In the genomic region with DNA sequence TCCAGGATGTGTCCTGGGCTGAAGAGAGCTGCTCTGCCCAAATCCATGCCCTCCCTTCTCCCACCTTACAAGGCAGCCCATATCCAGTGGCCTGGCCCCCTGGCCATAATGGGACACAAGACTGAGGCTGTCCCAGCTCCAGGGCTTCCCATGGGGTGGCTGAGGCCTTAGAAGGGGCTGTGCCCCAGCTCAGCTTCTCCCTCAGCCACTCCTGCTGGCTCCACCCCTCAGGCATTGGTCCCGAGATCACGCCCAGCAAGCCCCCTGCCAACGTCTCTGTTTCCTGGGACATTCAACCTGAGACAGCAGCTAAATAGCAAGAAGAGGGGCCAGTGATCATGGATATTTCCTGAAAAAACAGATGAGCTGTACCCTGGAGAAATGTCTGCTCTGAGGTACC, we compare ENCODE assay signal across 16 cellular contexts. TPM values are rescaled to one million over a fixed set of nuclear protein-coding genes. Genes with fewer than 3 reads are reported as not detected.
A peak's percentile ranks its signal among the peaks of the same experiment; 100 is the strongest.
DNase-seq lines count a peak whose midpoint lies in the region; ATAC-seq, FAIRE-seq and TF ChIP-seq lines count a peak whose summit lies in the region.
"Had no signal": no experiment of that assay in that cellular context is flagged by ENCODE, and none has a peak within 500 bp of the region (broad histone marks: within the 10 kb centered on the region; RNA-seq: fewer than 3 reads in every experiment).

No MANE protein-coding gene starts in this region.

- peaks cover 30% of the 10 kb centered on the region for H3K4me1 Mint-ChIP-seq in activated CD8-positive, alpha-beta T cell treated with anti-CD3 and anti-CD28 coated beads, Interleukin-2, amount 10 ng/mL, durations not matched to agents 7 days and 5 days (ENCODE audit: low read depth)
- peaks cover 28% of the 10 kb centered on the region for H3K4me1 Mint-ChIP-seq in activated CD8-positive, alpha-beta T cell treated with anti-CD3 and anti-CD28 coated beads for 36 hours (ENCODE audit: low read depth)
- peaks cover 20% of the 10 kb centered on the region for H3K4me1 Mint-ChIP-seq in T-helper 17 cell

- no peak for TF ChIP-seq RAD21 in H1 (IDR thresholded peaks at IDR 0.05 in 1 of 2, conservative IDR thresholded peaks at IDR 0.05 in 1 of 2; ENCODE audit: low read depth in 2 of 2, low read length in 2 of 2)

- H3K9me3 Mint-ChIP-seq in activated CD8-positive, alpha-beta T cell treated with anti-CD3 and anti-CD28 coated beads, Interleukin-2, amount 10 ng/mL, durations not matched to agents 7 days and 5 days (ENCODE audit: insufficient read depth) = no peaks in the 10 kb centered on the region
- H3K9me3 Mint-ChIP-seq in activated CD8-positive, alpha-beta T cell treated with anti-CD3 and anti-CD28 coated beads for 36 hours = no peaks in the 10 kb centered on the region
- H3K9me3 Mint-ChIP-seq: CD4-positive, alpha-beta T cell; HFFc6 had no signal

- H3K27me3 Mint-ChIP-seq in activated CD8-positive, alpha-beta T cell treated with anti-CD3 and anti-CD28 coated beads, Interleukin-2, amount 10 ng/mL, durations not matched to agents 7 days and 5 days (ENCODE audit: low read depth) = peaks cover 6% of the 10 kb centered on the region
- peaks cover 11% of the 10 kb centered on the region for H3K27me3 Mint-ChIP-seq in activated CD8-positive, alpha-beta T cell treated with anti-CD3 and anti-CD28 coated beads for 36 hours
- peaks cover 27% of the 10 kb centered on the region for H3K27me3 Mint-ChIP-seq in T-helper 17 cell

- H2AK5ac ChIP-seq in H1 (ENCODE audit: low read depth, low read length) = no peak overlapping the region

- H3K9ac ChIP-seq in BLaER1 (no peak overlapping the region), H1 (replicated peaks in 1 of 4; ENCODE audit: extremely low read depth in 1 of 4, low read depth in 3 of 4, low read length in 3 of 4) (no peak overlapping the region)

- no peak overlapping the region for H3K4me3 Mint-ChIP-seq in activated CD8-positive, alpha-beta T cell treated with anti-CD3 and anti-CD28 coated beads, Interleukin-2, amount 10 ng/mL, durations not matched to agents 7 days and 5 days
- no peak overlapping the region for H3K4me3 Mint-ChIP-seq in activated CD8-positive, alpha-beta T cell treated with anti-CD3 and anti-CD28 coated beads for 36 hours
- H3K4me3 Mint-ChIP-seq in T-helper 17 cell = no peak overlapping the region
- H3K4me3 Mint-ChIP-seq: CD4-positive, alpha-beta T cell had no signal

- H3K27ac ChIP-seq in BLaER1 = no peak overlapping the region
- no peak overlapping the region for H3K27ac ChIP-seq in HEK293 (ENCODE audit: extremely low read depth, low read depth, low read length)
- H3K27ac ChIP-seq in H1 (ENCODE audit: low read depth, low read length) = no peak overlapping the region

- H4K5ac ChIP-seq in H1 (ENCODE audit: insufficient read length, low read depth, low read length) = no peak overlapping the region

- H3K4me2 ChIP-seq in BLaER1 (peak overlapping the region; percentile 10; the same call in 1 of the 2 replicates), H1 (ENCODE audit: insufficient read depth in 1 of 2, low read depth in 2 of 2, low read length in 2 of 2) (no peak overlapping the region; a peak in 2 of 4 replicates)

- H3K9me3 ChIP-seq in BLaER1 = no peaks in the 10 kb centered on the region
- H3K9me3 ChIP-seq in HEK293 (ENCODE audit: control insufficient read depth, insufficient read depth, low read depth, low read length) = no peaks in the 10 kb centered on the region
- no peaks in the 10 kb centered on the region for H3K9me3 ChIP-seq in H1 (ENCODE audit: insufficient read depth in 2 of 2, low read depth in 1 of 2, low read length in 1 of 2)
- no peaks in the 10 kb centered on the region for H3K9me3 ChIP-seq in T-helper 17 cell (ENCODE audit: control insufficient read depth, low read length, poor library complexity, severe bottlenecking)
- H3K9me3 ChIP-seq: HAP-1 had no signal

- no peaks in the 10 kb centered on the region for H3K79me2 ChIP-seq in H1 (ENCODE audit: control insufficient read depth in 1 of 2, insufficient read depth in 2 of 2, low read length in 2 of 2)

- H3K23ac ChIP-seq in H1 (ENCODE audit: insufficient read length) = no peak overlapping the region

- H2AFZ ChIP-seq in H1 (ENCODE audit: low read length) = peak overlapping the region; percentile 79

- H3K4ac ChIP-seq in H1 (replicated peaks; ENCODE audit: insufficient read length, low read depth, low read length) = no peak overlapping the region

- CTCF ChIA-PET in activated CD8-positive, alpha-beta T cell treated with anti-CD3 and anti-CD28 coated beads, Interleukin-2, amount 10 ng/mL, durations not matched to agents 7 days and 5 days (lab: Charles Lee) = interaction anchor here (0.7 to 10.7 kb wide), 9 partner anchors 8 to 254 kb away, joined by 3 to 199 read pairs (median 4); a partner anchor contains a TSS
- CTCF ChIA-PET in activated CD8-positive, alpha-beta T cell treated with anti-CD3 and anti-CD28 coated beads for 36 hours (lab: Charles Lee) = interaction anchor here (1.0 to 11.7 kb wide), 12 partner anchors 8 to 254 kb away, joined by 3 to 270 read pairs (median 5); a partner anchor contains a TSS
- CTCF ChIA-PET in HEK293 (lab: Yijun Ruan, JAX) = interaction anchor here (1.1 to 20.6 kb wide), 10 partner anchors 9 to 254 kb away, joined by 3 to 357 read pairs (median 12); a partner anchor contains a TSS
- CTCF ChIA-PET in H1 (lab: Charles Lee; ENCODE audit: partially characterized antibody) = interaction anchor here (0.7 to 21.9 kb wide), 17 partner anchors 10 to 170 kb away, joined by 3 to 579 read pairs (median 4); a partner anchor contains a TSS

- POLR2A ChIA-PET in activated CD8-positive, alpha-beta T cell treated with anti-CD3 and anti-CD28 coated beads, Interleukin-2, amount 10 ng/mL, durations not matched to agents 7 days and 5 days (lab: Charles Lee) = interaction anchor here (0.9 to 2.3 kb wide), 4 partner anchors 19 to 163 kb away, joined by 3 to 6 read pairs (median 4); no protein-coding TSS in a partner anchor
- POLR2A ChIA-PET in activated CD8-positive, alpha-beta T cell treated with anti-CD3 and anti-CD28 coated beads for 36 hours (lab: Charles Lee) = interaction anchor here (0.8 to 2.8 kb wide), 8 partner anchors 19 to 146 kb away, joined by 3 to 12 read pairs (median 4); a partner anchor contains a TSS
- POLR2A ChIA-PET in HEK293 (lab: Yijun Ruan, JAX) (interaction anchor here (1.6 kb wide), 1 partner anchor 72 kb away, joined by 4 read pairs; a partner anchor contains a TSS), H1 (lab: Charles Lee; ENCODE audit: partially characterized antibody) (interaction anchor here (0.8 to 1.2 kb wide), 4 partner anchors 51 to 253 kb away, joined by 3 to 4 read pairs (median 3); no protein-coding TSS in a partner anchor)

- peaks cover 14% of the 10 kb centered on the region for H4K20me1 ChIP-seq in BLaER1
- no peaks in the 10 kb centered on the region for H4K20me1 ChIP-seq in H1 (replicated peaks in 1 of 2; ENCODE audit: control insufficient read depth in 1 of 2, insufficient read depth in 2 of 2, low read length in 2 of 2)

- H4K8ac ChIP-seq in H1 (ENCODE audit: extremely low read depth, insufficient read depth, low read length) = no peak overlapping the region

- FAIRE-seq in H1 (lab: Jason Lieb, UNC) = no peak

- H3K79me1 ChIP-seq in H1 (ENCODE audit: low read depth, low read length) = no peaks in the 10 kb centered on the region

- H3K18ac ChIP-seq in H1 (ENCODE audit: extremely low read depth, low read length) = no peak overlapping the region

- H3K27ac Mint-ChIP-seq in activated CD8-positive, alpha-beta T cell treated with anti-CD3 and anti-CD28 coated beads, Interleukin-2, amount 10 ng/mL, durations not matched to agents 7 days and 5 days = peak overlapping the region; percentile 23
- no peak overlapping the region for H3K27ac Mint-ChIP-seq in activated CD8-positive, alpha-beta T cell treated with anti-CD3 and anti-CD28 coated beads for 36 hours
- no peak overlapping the region for H3K27ac Mint-ChIP-seq in T-helper 17 cell
- H3K27ac Mint-ChIP-seq: CD4-positive, alpha-beta T cell; HFFc6 had no signal

- no peak overlapping the region for H3K56ac ChIP-seq in H1 (replicated peaks; ENCODE audit: insufficient read length, low read depth, low read length)

- H2BK120ac ChIP-seq in H1 (replicated peaks; ENCODE audit: low read depth, low read length) = no peak overlapping the region

- no peak for TF ChIP-seq POLR2A in H1 (IDR thresholded peaks at IDR 0.05; ENCODE audit: control extremely low read depth in 1 of 2, low read depth in 2 of 2, low read length in 2 of 2)

- H2BK12ac ChIP-seq in H1 (ENCODE audit: low read depth, low read length) = no peak overlapping the region

- peak overlapping the region; percentile 92; the same call in 1 of the 2 replicates for H2BK15ac ChIP-seq in H1 (ENCODE audit: low read length)

- H3K4me3 ChIP-seq in BLaER1 (no peak overlapping the region), HEK293 (ENCODE audit: low read depth, low read length) (no peak overlapping the region), H1 (ENCODE audit: extremely low read depth in 1 of 4, insufficient read depth in 2 of 4, low read depth in 3 of 4, low read length in 4 of 4) (no peak overlapping the region)
- H3K4me3 ChIP-seq: HAP-1 had no signal

- H3K27me3 ChIP-seq in BLaER1 (no peaks in the 10 kb centered on the region), H1 (replicated peaks in 1 of 4; ENCODE audit: control insufficient read depth in 3 of 4, extremely low read depth in 1 of 4, insufficient read depth in 3 of 4, low read length in 3 of 4) (peaks cover 0 to 5% (median 0%) of the 10 kb centered on the region in 4 experiments; a peak in 2 of 7 replicates)

- no peaks in the 10 kb centered on the region; the same call in 1 of the 2 replicates for H3K23me2 ChIP-seq in H1 (ENCODE audit: low read depth, low read length)

- H3K36me3 ChIP-seq in BLaER1 = peaks cover 10% of the 10 kb centered on the region
- H3K36me3 ChIP-seq in HEK293 (ENCODE audit: control insufficient read depth in 2 of 2, insufficient read depth in 1 of 2, low read length in 2 of 2) = peaks cover 0 to 5% of the 10 kb centered on the region in 2 experiments; a peak in 1 of 3 replicates
- no peaks in the 10 kb centered on the region for H3K36me3 ChIP-seq in H1 (ENCODE audit: control insufficient read depth in 2 of 4, insufficient read depth in 4 of 4, low read length in 3 of 4)
- H3K36me3 ChIP-seq: HAP-1 had no signal

- intact Hi-C loops in activated CD8-positive, alpha-beta T cell treated with anti-CD3 and anti-CD28 coated beads for 36 hours (cut with micrococcal nuclease) = loop anchor here (5.0 kb wide), 2 partner anchors 72 to 172 kb away; a partner anchor contains a TSS

- ATAC-seq in activated CD8-positive, alpha-beta T cell treated with anti-CD3 and anti-CD28 coated beads, Interleukin-2, amount 10 ng/mL, durations not matched to agents 7 days and 5 days = no peak
- ATAC-seq in activated CD8-positive, alpha-beta T cell treated with anti-CD3 and anti-CD28 coated beads for 36 hours = no peak
- ATAC-seq in GM21381 (IDR thresholded peaks at IDR 0.05; ENCODE audit: unreplicated experiment) (no peak), T-helper 17 cell (no peak)

- WGBS in H1 (ENCODE audit: extremely low coverage in 1 of 2, insufficient coverage in 1 of 2, insufficient read length in 1 of 2, insufficient replicate concordance in 2 of 2, low coverage in 1 of 2, low lambda C conversion rate in 2 of 2, missing lambda C conversion rate in 1 of 2), 2 experiments = 38% methylated on average over 3 of the region's 3 CpGs; no CpG with 5 or more reads in 1 of the 2 experiments

- no peak for TF ChIP-seq EP300 in H1 (IDR thresholded peaks at IDR 0.05; ENCODE audit: borderline replicate concordance in 1 of 2, low read depth in 2 of 2, low read length in 2 of 2)

- DNase-seq in activated CD8-positive, alpha-beta T cell treated with anti-CD3 and anti-CD28 coated beads, Interleukin-2, amount 10 ng/mL, durations not matched to agents 7 days and 5 days = no peak
- no peak for DNase-seq in activated CD8-positive, alpha-beta T cell treated with anti-CD3 and anti-CD28 coated beads for 36 hours
- DNase-seq in H1 (ENCODE audit: low read depth in 1 of 2, low spot score in 2 of 2) = no peak
- no peak for DNase-seq in NOMO-1 treated with dmso at 0.1 percent for 144 hours (lab: John Stamatoyannopoulos, UW; ENCODE audit: unreplicated experiment)
- no peak for DNase-seq in T-helper 17 cell
- DNase-seq: 8988T; AML-193; C1 segment of cervical spinal cord; Calu3; CD4-positive, alpha-beta T cell; DMS 273 treated with DMSO at 0.1 percent for 48 hours had no signal

- H3K14ac ChIP-seq in H1 (ENCODE audit: insufficient read length) = no peak overlapping the region

- H3K4me1 ChIP-seq in BLaER1 = peaks cover 67% of the 10 kb centered on the region
- H3K4me1 ChIP-seq in HEK293 (ENCODE audit: control insufficient read depth, insufficient read depth, low read length) = no peaks in the 10 kb centered on the region
- H3K4me1 ChIP-seq in H1 (replicated peaks in 1 of 4; ENCODE audit: control insufficient read depth in 3 of 4, insufficient read depth in 4 of 4, low read length in 3 of 4) = peaks cover 0 to 13% (median 8%) of the 10 kb centered on the region in 4 experiments; a peak in 3 of 7 replicates
- H3K4me1 ChIP-seq: HAP-1 had no signal

- H4K91ac ChIP-seq in H1 (replicated peaks; ENCODE audit: insufficient read length, low read length) = peak overlapping the region; percentile 27

- no peak overlapping the region for H2BK5ac ChIP-seq in H1 (ENCODE audit: low read depth, low read length)

- H3K36me3 Mint-ChIP-seq in activated CD8-positive, alpha-beta T cell treated with anti-CD3 and anti-CD28 coated beads, Interleukin-2, amount 10 ng/mL, durations not matched to agents 7 days and 5 days (ENCODE audit: low read depth) = peaks cover 2% of the 10 kb centered on the region
- no peaks in the 10 kb centered on the region for H3K36me3 Mint-ChIP-seq in activated CD8-positive, alpha-beta T cell treated with anti-CD3 and anti-CD28 coated beads for 36 hours (ENCODE audit: low read depth)
- no peaks in the 10 kb centered on the region for H3K36me3 Mint-ChIP-seq in T-helper 17 cell (ENCODE audit: low read depth)

- no peak for TF ChIP-seq CTCF in activated CD8-positive, alpha-beta T cell treated with anti-CD3 and anti-CD28 coated beads for 36 hours (IDR thresholded peaks at IDR 0.05)
- TF ChIP-seq CTCF in HEK293 (tag by site-specific recombination; IDR thresholded peaks at IDR 0.05) (no peak), H1 (IDR thresholded peaks at IDR 0.05; ENCODE audit: control extremely low read depth in 1 of 3, insufficient read depth in 1 of 3, low read depth in 1 of 3, low read length in 3 of 3) (no peak)

- peak overlapping the region; percentile 43; the same call in 1 of the 2 replicates for H2BK20ac ChIP-seq in H1 (ENCODE audit: low read length)

RNA-seq across cellular contexts. Expression of a gene that starts 43.3 kb away (rescaled TPM):
- total RNA-seq in activated CD8-positive, alpha-beta T cell treated with anti-CD3 and anti-CD28 coated beads, Interleukin-2, amount 10 ng/mL, durations not matched to agents 7 days and 5 days = 100 to 1,000 TPM; 100 to 106 TPM
- 10 to 100 TPM; 37.8 to 40.9 TPM for total RNA-seq in activated CD8-positive, alpha-beta T cell treated with anti-CD3 and anti-CD28 coated beads for 36 hours
- total RNA-seq in H1 (2021; fragmentation: NEBNext Ultra II Directional; extraction: Animal tissue kit (Norgen Biotek cat#: 25700)) = 13.1 TPM in 2 replicates
- polyA plus RNA-seq in H1 (2011; rRNA removed) = 11.6 and 15.9 TPM in 2 replicates
- 13.4 TPM for polyA plus RNA-seq in H1 (2011; cell fraction: cytosol; rRNA removed)
- polyA plus RNA-seq in H1 (2011; cell fraction: nucleus; rRNA removed) = 66.8 TPM
- polyA plus RNA-seq in H1 (2012, experiment 1 of 2) = 6.8 to 13.4 TPM (median 10.4 TPM) in 4 replicates
- 6.8 TPM for polyA plus RNA-seq in H1 (2012, experiment 2 of 2)
- 9.3 TPM for polyA plus RNA-seq in H1 (2013, experiment 1 of 2)
- 8.6 TPM for polyA plus RNA-seq in H1 (2013, experiment 2 of 2)
- 8.0 and 8.5 TPM in 2 replicates for polyA minus RNA-seq in H1 (2011; rRNA and poly(A)+ RNA removed)
- polyA minus RNA-seq in H1 (2011; cell fraction: cytosol; rRNA and poly(A)+ RNA removed) = 7.2 TPM
- polyA minus RNA-seq in H1 (2011; cell fraction: nucleus; rRNA and poly(A)+ RNA removed) = 27.8 TPM
- total RNA-seq in T-helper 17 cell = 10 to 100 TPM; 42.0 to 55.4 TPM
